ENCODE assay signal across 24 cellular contexts in genomic region chr3:181773921-181774320, GRCh38.
"Had no signal": no experiment of that assay in that cellular context is flagged by ENCODE, and none has a peak within 500 bp of the region (broad histone marks: within the 10 kb centered on the region; RNA-seq: fewer than 3 reads in every experiment).

No MANE protein-coding gene starts in this region.

- DNase-seq: activated CD4-positive, alpha-beta T cell treated with anti-CD3 and anti-CD28 coated beads for 4 hours; activated CD4-positive, alpha-beta T cell treated with anti-CD3 and anti-CD28 coated beads, Interleukin-2, amount 50 U/mL, for 4 hours; activated effector memory CD4-positive, alpha-beta T cell treated with Interleukin-2 at 50 U/mL for 16 hours; activated naive CD4-positive, alpha-beta T cell treated with anti-CD3 and anti-CD28 coated beads for 36 hours; activated naive CD8-positive, alpha-beta T cell treated with anti-CD3 and anti-CD28 coated beads, Interleukin-2, amount 10 ng/mL, durations not matched to agents 7 days and 5 days; activated T-cell treated with anti-CD3 and anti-CD28 coated beads for 4 hours; brain microvascular endothelial cell; effector memory CD8-positive, alpha-beta T cell; foreskin fibroblast; kidney glomerular epithelial cell; lower lobe of right lung; mucosa of descending colon; right lobe of liver; stimulated activated CD4-positive, alpha-beta T cell treated with anti-CD3 and anti-CD28 coated beads, Interleukin-2, amount 100 ng/mL, for 48 hours; stimulated activated naive CD8-positive, alpha-beta T cell treated with anti-CD3 and anti-CD28 coated beads, Interleukin-15, Interleukin-2, amounts not matched to agents 100 U/mL and 50 U/mL, for 24 hours; T-helper 1 cell; trophoblast cell had no signal

- H3K4me1 ChIP-seq: lower lobe of right lung, right lobe of liver had no signal

- H3K27ac ChIP-seq: brain microvascular endothelial cell, coronary artery, dorsolateral prefrontal cortex, lower lobe of right lung, right lobe of liver, thoracic aorta, VCaP had no signal

- H3K4me3 ChIP-seq: coronary artery, dorsolateral prefrontal cortex, lower lobe of right lung, mucosa of descending colon, right lobe of liver, thoracic aorta had no signal

- H3K9me3 ChIP-seq: lower lobe of right lung, mucosa of descending colon, right lobe of liver, thoracic aorta had no signal

- H3K36me3 ChIP-seq: brain microvascular endothelial cell, lower lobe of right lung, right lobe of liver, thoracic aorta had no signal

- ATAC-seq: effector memory CD8-positive, alpha-beta T cell; left lobe of liver; lower lobe of right lung; mucosa of descending colon; right lobe of liver; stimulated activated naive CD8-positive, alpha-beta T cell treated with anti-CD3 and anti-CD28 coated beads, Interleukin-15, Interleukin-2, amounts not matched to agents 100 U/mL and 50 U/mL, for 24 hours had no signal

- H3K27me3 ChIP-seq: brain microvascular endothelial cell, right lobe of liver had no signal

- FAIRE-seq: astrocyte, urothelium cell line had no signal
